18 cellular contexts compared by ENCODE assay signal in the genomic region with DNA sequence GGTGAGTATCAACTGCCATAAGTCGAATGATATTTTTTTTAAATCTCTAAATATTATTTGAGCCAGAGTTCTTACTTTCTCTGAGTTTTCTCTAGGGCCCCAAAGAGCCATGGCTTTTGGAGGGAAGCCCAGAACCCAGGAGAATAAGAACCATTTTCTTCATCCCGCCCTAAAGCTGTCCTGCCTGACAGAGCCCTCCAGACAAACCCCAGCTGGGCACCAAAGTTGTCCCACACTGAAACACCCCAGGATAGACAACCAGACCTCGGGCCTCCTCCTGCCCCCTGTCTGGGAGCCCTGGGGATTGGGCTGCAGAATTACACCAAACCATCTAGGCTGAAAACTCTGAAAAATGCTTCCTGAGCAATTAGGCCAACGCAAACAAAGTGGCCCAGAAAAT.
DNase-seq lines count a peak whose midpoint lies in the region; ATAC-seq lines count a peak whose summit lies in the region.
"Had no signal": no experiment of that assay in that cellular context is flagged by ENCODE, and none has a peak within 500 bp of the region (broad histone marks: within the 10 kb centered on the region; RNA-seq: fewer than 3 reads in every experiment).

No MANE protein-coding gene starts in this region.

- DNase-seq in Right ventricle myocardium inferior (ENCODE audit: missing footprints): no peak
- no peak for DNase-seq in cardiac septum (ENCODE audit: low spot score)
- DNase-seq in right cardiac atrium: peak; percentile 22 to 73 (median 64)
- DNase-seq in stimulated activated effector memory CD8-positive, alpha-beta T cell treated with anti-CD3 and anti-CD28 coated beads, Interleukin-12 subunit alpha, Interleukin-12 subunit beta, amount 100 ng/mL, for 72 hours (ENCODE audit: low spot score in 2 of 2): no peak
- no peak for DNase-seq in NCI-H128 (lab: John Stamatoyannopoulos, UW; ENCODE audit: unreplicated experiment)
- DNase-seq: BE2C, DMS79, NCI-H1694, NCI-H2081, NCI-H446 treated with DMSO at 0.1 percent for 48 hours, NCI-H526 treated with DMSO at 0.1 percent for 48 hours, OCI-M1 had no signal

- intact Hi-C loops in Right ventricle myocardium inferior (cut with DNase I): no loop called here
- intact Hi-C loops in cardiac septum (cut with DNase I): no loop called here
- intact Hi-C loops in right cardiac atrium (cut with DNase I): no loop called here

- H3K27me3 ChIP-seq in right cardiac atrium (ENCODE audit: control insufficient read depth, insufficient read depth): no peaks in the 10 kb centered on the region
- H3K27me3 ChIP-seq: BE2C had no signal

- no peaks in the 10 kb centered on the region for H3K4me1 Mint-ChIP-seq in activated T-helper 17 cell treated with anti-CD3 and anti-CD28 coated beads, Interleukin-2, amount 50 U/mL, for 72 hours
- H3K4me1 Mint-ChIP-seq in stimulated activated effector memory CD8-positive, alpha-beta T cell treated with anti-CD3 and anti-CD28 coated beads, Interleukin-12 subunit alpha, Interleukin-12 subunit beta, amount 100 ng/mL, for 72 hours: peaks cover 13% of the 10 kb centered on the region

- no peaks in the 10 kb centered on the region for H3K36me3 Mint-ChIP-seq in activated T-helper 17 cell treated with anti-CD3 and anti-CD28 coated beads, Interleukin-2, amount 50 U/mL, for 72 hours (ENCODE audit: low read depth)
- H3K36me3 Mint-ChIP-seq in stimulated activated effector memory CD8-positive, alpha-beta T cell treated with anti-CD3 and anti-CD28 coated beads, Interleukin-12 subunit alpha, Interleukin-12 subunit beta, amount 100 ng/mL, for 72 hours: no peaks in the 10 kb centered on the region
- H3K36me3 Mint-ChIP-seq: CD4-positive, CD25-positive, alpha-beta regulatory T cell had no signal

- H3K9me3 Mint-ChIP-seq in activated T-helper 17 cell treated with anti-CD3 and anti-CD28 coated beads, Interleukin-2, amount 50 U/mL, for 72 hours: peaks cover 4% of the 10 kb centered on the region
- H3K9me3 Mint-ChIP-seq in stimulated activated effector memory CD8-positive, alpha-beta T cell treated with anti-CD3 and anti-CD28 coated beads, Interleukin-12 subunit alpha, Interleukin-12 subunit beta, amount 100 ng/mL, for 72 hours: peaks cover 3% of the 10 kb centered on the region

- H3K27ac Mint-ChIP-seq in activated T-helper 17 cell treated with anti-CD3 and anti-CD28 coated beads, Interleukin-2, amount 50 U/mL, for 72 hours: no peak overlapping the region
- peak overlapping the region; percentile 73 for H3K27ac Mint-ChIP-seq in stimulated activated effector memory CD8-positive, alpha-beta T cell treated with anti-CD3 and anti-CD28 coated beads, Interleukin-12 subunit alpha, Interleukin-12 subunit beta, amount 100 ng/mL, for 72 hours

- ATAC-seq in Right ventricle myocardium inferior (peak; percentile 59), right cardiac atrium (peak; percentile 51 to 62), HG02884 (IDR thresholded peaks at IDR 0.05; ENCODE audit: unreplicated experiment) (no peak)
- no peak for ATAC-seq in activated T-helper 17 cell treated with anti-CD3 and anti-CD28 coated beads, Interleukin-2, amount 50 U/mL, for 72 hours (replicated peaks)
- ATAC-seq in stimulated activated effector memory CD8-positive, alpha-beta T cell treated with anti-CD3 and anti-CD28 coated beads, Interleukin-12 subunit alpha, Interleukin-12 subunit beta, amount 100 ng/mL, for 72 hours: no peak
- ATAC-seq: A549 had no signal

- 43% methylated on average over 4 of the region's 4 CpGs for WGBS in right cardiac atrium

- peak overlapping the region; percentile 44 for H3K4me3 Mint-ChIP-seq in activated T-helper 17 cell treated with anti-CD3 and anti-CD28 coated beads, Interleukin-2, amount 50 U/mL, for 72 hours
- no peak overlapping the region for H3K4me3 Mint-ChIP-seq in stimulated activated effector memory CD8-positive, alpha-beta T cell treated with anti-CD3 and anti-CD28 coated beads, Interleukin-12 subunit alpha, Interleukin-12 subunit beta, amount 100 ng/mL, for 72 hours

- no peak overlapping the region for H3K4me3 ChIP-seq in right cardiac atrium (ENCODE audit: low read length)
- H3K4me3 ChIP-seq: A549, HAP-1 had no signal

- no peaks in the 10 kb centered on the region for H3K9me3 ChIP-seq in right cardiac atrium (ENCODE audit: control insufficient read depth, low read length)
- H3K9me3 ChIP-seq: A549, BE2C, HAP-1 had no signal

- peaks cover 16% of the 10 kb centered on the region for H3K27me3 Mint-ChIP-seq in activated T-helper 17 cell treated with anti-CD3 and anti-CD28 coated beads, Interleukin-2, amount 50 U/mL, for 72 hours

- H3K4me1 ChIP-seq in right cardiac atrium (ENCODE audit: control insufficient read depth, insufficient read depth, low read length): peaks cover 4% of the 10 kb centered on the region
- H3K4me1 ChIP-seq: A549, BE2C, HAP-1 had no signal

- H3K27ac ChIP-seq in right cardiac atrium (ENCODE audit: low read length): no peak overlapping the region
- H3K27ac ChIP-seq: A549, KMS-11 had no signal

Comparison
In these comparisons a context has a peak if more than half of its experiments do, and no peak if none do; other contexts are left out.
1. DNase-seq: peak in right cardiac atrium (3 of 3); none in Right ventricle myocardium inferior (single experiment), cardiac septum (single experiment), stimulated activated effector memory CD8-positive, alpha-beta T cell treated with anti-CD3 and anti-CD28 coated beads, Interleukin-12 subunit alpha, Interleukin-12 subunit beta, amount 100 ng/mL, for 72 hours (0 of 2) and NCI-H128 (single experiment).
2. ATAC-seq: peak in Right ventricle myocardium inferior (single experiment) and right cardiac atrium (2 of 2); none in activated T-helper 17 cell treated with anti-CD3 and anti-CD28 coated beads, Interleukin-2, amount 50 U/mL, for 72 hours (single experiment), stimulated activated effector memory CD8-positive, alpha-beta T cell treated with anti-CD3 and anti-CD28 coated beads, Interleukin-12 subunit alpha, Interleukin-12 subunit beta, amount 100 ng/mL, for 72 hours (single experiment) and HG02884 (single experiment).